ENCODE assay signal across 16 cellular contexts in the genomic region with DNA sequence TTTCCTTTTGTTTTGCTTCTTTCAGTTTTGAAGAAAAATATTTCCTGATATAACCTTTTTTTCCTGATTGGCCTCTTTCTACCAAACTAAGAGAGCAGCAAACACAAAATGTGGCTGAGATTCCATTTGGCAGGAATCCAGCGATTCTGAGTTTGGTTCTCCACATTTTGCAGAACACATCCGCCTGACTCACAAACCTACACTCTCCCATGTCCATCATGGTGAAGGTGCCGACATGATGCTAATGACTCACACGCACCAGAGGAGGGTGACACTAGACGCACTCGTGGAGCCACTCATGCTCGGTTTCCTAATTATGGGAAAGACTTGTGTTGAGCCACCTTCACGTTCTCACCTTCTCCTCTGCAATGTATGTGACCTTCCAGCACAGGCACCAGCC.
"Had no signal": no experiment of that assay in that cellular context is flagged by ENCODE, and none has a peak within 500 bp of the region (broad histone marks: within the 10 kb centered on the region; RNA-seq: fewer than 3 reads in every experiment).

No MANE protein-coding gene starts in this region.

- H3K4me3 ChIP-seq: coronary artery, tibial nerve had no signal

- H3K27ac Mint-ChIP-seq: progenitor cell of endocrine pancreas had no signal

- H3K4me1 ChIP-seq: tibial nerve had no signal

- H3K27me3 ChIP-seq: tibial nerve had no signal

- H3K27me3 Mint-ChIP-seq: central memory CD8-positive, alpha-beta T cell had no signal

- H3K4me3 Mint-ChIP-seq: central memory CD8-positive, alpha-beta T cell had no signal

- H3K9me3 Mint-ChIP-seq: central memory CD8-positive, alpha-beta T cell had no signal

- H3K36me3 ChIP-seq: tibial nerve had no signal

- ATAC-seq: activated naive CD4-positive, alpha-beta T cell treated with anti-CD3 and anti-CD28 coated beads, Interleukin-2, amount 50 U/mL, for 72 hours; left ventricle myocardium superior had no signal

- DNase-seq: activated CD4-positive, alpha-beta T cell treated with anti-CD3 and anti-CD28 coated beads, Interleukin-2, amount 50 U/mL, for 48 hours; activated CD4-positive, CD25-positive, alpha-beta regulatory T cell; activated gamma-delta T cell treated with Interleukin-2 at 50 U/mL for 16 hours; amniotic stem cell; erythroblast; left ventricle myocardium superior; occipital lobe; stimulated activated CD4-positive, alpha-beta T cell treated with anti-CD3 and anti-CD28 coated beads, Interleukin-2, amount 100 ng/mL, for 24 hours; stimulated activated naive CD4-positive, alpha-beta T cell treated with Interleukin-2 at 50 U/mL for 16 hours; T-helper 1 cell; T-helper 9 cell had no signal

- H3K27ac ChIP-seq: coronary artery, tibial nerve had no signal
